1 cellular context compared by ENCODE assay signal in genomic region chr21:43971201-43971991, GRCh38.
TF ChIP-seq lines count a peak whose summit lies in the region.

No MANE protein-coding gene starts in this region.

TF ChIP-seq in H1, 55 proteins besides CTCF, POLR2A, EP300 and RAD21:
- TF ChIP-seq TAF7 (optimal IDR thresholded peaks at IDR 0.05; ENCODE audit: borderline replicate concordance, low read depth, low read length) (no peak), CREB1 (IDR thresholded peaks at IDR 0.05) (no peak), FOSL1 (IDR thresholded peaks at IDR 0.05; ENCODE audit: insufficient read depth, low read depth, low read length) (no peak), SRF (IDR thresholded peaks at IDR 0.05; ENCODE audit: low read depth, low read length) (no peak), CHD2 (IDR thresholded peaks at IDR 0.05; ENCODE audit: low read length) (no peak), TEAD4 (IDR thresholded peaks at IDR 0.05; ENCODE audit: low read depth, low read length) (no peak)
